ENCODE assay signal across 8 cellular contexts in genomic region chr1:248857201-248857600, GRCh38. TPM values are rescaled to one million over a fixed set of nuclear protein-coding genes. Genes with fewer than 3 reads are reported as not detected.
DNase-seq lines count a peak whose midpoint lies in the region; ATAC-seq and TF ChIP-seq lines count a peak whose summit lies in the region.
"Had no signal": no experiment of that assay in that cellular context is flagged by ENCODE, and none has a peak within 500 bp of the region (broad histone marks: within the 10 kb centered on the region; RNA-seq: fewer than 3 reads in every experiment).

No MANE protein-coding gene starts in this region.

- H3K36me3 ChIP-seq in OCI-LY3 (replicated peaks; ENCODE audit: low read depth, low read length), result peaks cover 38% of the 10 kb centered on the region

- H4K20me1 ChIP-seq in OCI-LY3 (ENCODE audit: insufficient read depth, low read length), result no peaks in the 10 kb centered on the region

- peak overlapping the region; percentile 80; the same call in 1 of the 2 replicates for H3K27ac ChIP-seq in OCI-LY3 (ENCODE audit: low read length)
- H3K27ac ChIP-seq: SJSA1 had no signal

- peak overlapping the region; percentile 99 for H3K9ac ChIP-seq in OCI-LY3 (ENCODE audit: low read length)

- H3K4me1 ChIP-seq in OCI-LY3 (ENCODE audit: low read length), result peaks cover 34% of the 10 kb centered on the region

- H2AFZ ChIP-seq in OCI-LY3 (ENCODE audit: low read depth, low read length), result no peak overlapping the region

- no peaks in the 10 kb centered on the region for H3K9me3 ChIP-seq in OCI-LY3 (ENCODE audit: insufficient read depth, low read length)
- H3K9me3 ChIP-seq: SJSA1 had no signal

- peak overlapping the region; percentile 80 to 82 for H3K4me3 Mint-ChIP-seq in effector memory CD8-positive, alpha-beta T cell
- H3K4me3 Mint-ChIP-seq in progenitor cell of endocrine pancreas (ENCODE audit: low read depth), result peak overlapping the region; percentile 84

- H3K79me2 ChIP-seq in OCI-LY3 (ENCODE audit: low read length), result peaks cover 28% of the 10 kb centered on the region

- no peak for ATAC-seq in effector memory CD8-positive, alpha-beta T cell (replicated peaks)
- no peak for ATAC-seq in GM21737 (IDR thresholded peaks at IDR 0.05; ENCODE audit: unreplicated experiment)

- peaks cover 2% of the 10 kb centered on the region; the same call in 1 of the 2 replicates for H3K27me3 ChIP-seq in OCI-LY3 (ENCODE audit: low read depth, low read length)
- H3K27me3 ChIP-seq: SJSA1 had no signal

- peaks cover 24 to 34% of the 10 kb centered on the region in 2 donors for H3K4me1 Mint-ChIP-seq in effector memory CD8-positive, alpha-beta T cell (ENCODE audit: low read depth in 2 of 2)
- peaks cover 15% of the 10 kb centered on the region for H3K4me1 Mint-ChIP-seq in progenitor cell of endocrine pancreas (ENCODE audit: low read depth)

- H3K27ac Mint-ChIP-seq in effector memory CD8-positive, alpha-beta T cell, result peak overlapping the region; percentile 88 to 95
- H3K27ac Mint-ChIP-seq in progenitor cell of endocrine pancreas, result peak overlapping the region; percentile 99

- DNase-seq in effector memory CD8-positive, alpha-beta T cell, result no peak
- no peak for DNase-seq in progenitor cell of endocrine pancreas (ENCODE audit: low spot score, unreplicated experiment)
- DNase-seq in central memory CD4-positive, alpha-beta T cell, result no peak
- DNase-seq in kidney glomerular epithelial cell (lab: John Stamatoyannopoulos, UW), result no peak

- TF ChIP-seq CTCF in GM12875 (IDR thresholded peaks at IDR 0.05; ENCODE audit: borderline replicate concordance, insufficient read depth, low read depth, low read length), result no peak
- no peak for TF ChIP-seq CTCF in OCI-LY3 (IDR thresholded peaks at IDR 0.05; ENCODE audit: low read depth, low read length)
- no peak for TF ChIP-seq CTCF in progenitor cell of endocrine pancreas (IDR thresholded peaks at IDR 0.05; ENCODE audit: unreplicated experiment)

- peak overlapping the region; percentile 100 for H3K4me2 ChIP-seq in OCI-LY3 (ENCODE audit: low read length)

- H3K9me3 Mint-ChIP-seq in effector memory CD8-positive, alpha-beta T cell, result no peaks in the 10 kb centered on the region
- no peaks in the 10 kb centered on the region for H3K9me3 Mint-ChIP-seq in progenitor cell of endocrine pancreas (ENCODE audit: low read depth)

- H3K4me3 ChIP-seq in GM12875 (ENCODE audit: low read depth, low read length), result peak overlapping the region; percentile 85
- H3K4me3 ChIP-seq in OCI-LY3 (ENCODE audit: low read length), result peak overlapping the region; percentile 96

- no peaks in the 10 kb centered on the region for H3K27me3 Mint-ChIP-seq in effector memory CD8-positive, alpha-beta T cell
- H3K27me3 Mint-ChIP-seq in progenitor cell of endocrine pancreas, result peaks cover 16% of the 10 kb centered on the region

- H3K36me3 Mint-ChIP-seq in effector memory CD8-positive, alpha-beta T cell (ENCODE audit: insufficient read depth), result peaks cover 31% of the 10 kb centered on the region
- peaks cover 11% of the 10 kb centered on the region for H3K36me3 Mint-ChIP-seq in progenitor cell of endocrine pancreas (ENCODE audit: insufficient read depth)

RNA-seq across cellular contexts. Expression of gene ZNF692, which starts 1.7 kb away (rescaled TPM):
- 107 and 109 TPM in 2 replicates for total RNA-seq in progenitor cell of endocrine pancreas

RNA-seq across cellular contexts. Expression of gene ZNF672, which starts 19.2 kb away (rescaled TPM):
- 36.8 and 37.2 TPM in 2 replicates for total RNA-seq in progenitor cell of endocrine pancreas

RNA-seq across cellular contexts. Expression of gene SH3BP5L, which starts 31.5 kb away (rescaled TPM):
- total RNA-seq in progenitor cell of endocrine pancreas, result 32.5 and 35.1 TPM in 2 replicates

RNA-seq across cellular contexts. Expression of gene PGBD2, which starts 48.8 kb away (rescaled TPM):
- 16.0 and 16.6 TPM in 2 replicates for total RNA-seq in progenitor cell of endocrine pancreas
